Comparison of ENCODE assay signal across 2 cellular contexts in genomic region chr1:112982328-112982727, GRCh38.
TF ChIP-seq lines count a peak whose summit lies in the region.

No MANE protein-coding gene starts in this region.

TF ChIP-seq in IMR-90, 13 proteins besides CTCF, POLR2A, EP300 and RAD21:
- TF ChIP-seq CHD1 (IDR thresholded peaks at IDR 0.05; ENCODE audit: low read depth, low read length) = no peak
- no peak for TF ChIP-seq MXI1 (IDR thresholded peaks at IDR 0.05; ENCODE audit: borderline replicate concordance, low read depth, low read length)
- no peak for TF ChIP-seq RFX5 (IDR thresholded peaks at IDR 0.05; ENCODE audit: low read depth, low read length)
- no peak for TF ChIP-seq NFE2L2 (IDR thresholded peaks at IDR 0.05; ENCODE audit: low read depth, low read length)
- TF ChIP-seq BHLHE40 (IDR thresholded peaks at IDR 0.05; ENCODE audit: low read depth, low read length) = no peak
- TF ChIP-seq MAFK (IDR thresholded peaks at IDR 0.05; ENCODE audit: low read depth, low read length) = peak; percentile 88

TF ChIP-seq in H1, 55 proteins besides CTCF, POLR2A, EP300 and RAD21:
- TF ChIP-seq SIRT6 (IDR thresholded peaks at IDR 0.05; ENCODE audit: low read length) (no peak), GABPA (IDR thresholded peaks at IDR 0.05; ENCODE audit: borderline replicate concordance, insufficient read depth, low read length) (no peak), EZH2 (IDR thresholded peaks at IDR 0.05; ENCODE audit: low read depth, low read length, severe bottlenecking) (no peak), MAFK (IDR thresholded peaks at IDR 0.05; ENCODE audit: low read depth, low read length) (peak; percentile 56; the same call in 1 of the 2 replicates)
